23 cellular contexts compared by ENCODE assay signal in the genomic region with DNA sequence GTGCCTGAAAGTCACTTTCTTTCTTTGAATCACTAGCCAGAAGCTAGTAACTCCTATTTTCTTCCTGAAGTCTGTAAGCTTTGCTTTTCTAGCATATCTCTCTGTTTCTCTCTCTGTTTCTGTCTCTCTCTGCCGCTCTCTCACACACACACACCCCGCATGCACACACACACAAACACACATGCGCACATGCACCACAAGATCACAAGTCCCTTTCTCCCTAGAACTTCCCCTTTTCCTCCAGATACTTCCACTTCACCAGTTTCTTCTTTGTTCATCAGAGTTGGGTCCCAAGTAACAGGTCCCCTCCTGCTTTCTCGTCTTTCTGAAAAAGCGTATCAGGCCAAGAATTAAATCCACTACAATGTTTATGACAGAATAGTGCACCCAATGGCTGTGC.
"Had no signal": no experiment of that assay in that cellular context is flagged by ENCODE, and none has a peak within 500 bp of the region (broad histone marks: within the 10 kb centered on the region; RNA-seq: fewer than 3 reads in every experiment).

No MANE protein-coding gene starts in this region.

- H3K4me3 ChIP-seq: breast epithelium, colonic mucosa, dorsolateral prefrontal cortex, ovary, psoas muscle, right atrium auricular region, spleen, thoracic aorta had no signal

- H3K27me3 ChIP-seq: colonic mucosa, ovary, right atrium auricular region had no signal

- H3K4me1 ChIP-seq: breast epithelium, colonic mucosa, psoas muscle, right atrium auricular region, spleen had no signal

- DNase-seq: activated B cell treated with CpG ODN at 0.5 μM for 24 hours; activated CD4-positive, alpha-beta T cell treated with anti-CD3 and anti-CD28 coated beads for 36 hours; activated CD4-positive, alpha-beta T cell treated with anti-CD3 and anti-CD28 coated beads, Interleukin-2, amount 50 U/mL, for 48 hours; activated naive CD4-positive, alpha-beta T cell treated with anti-CD3 and anti-CD28 coated beads for 36 hours; activated naive CD8-positive, alpha-beta T cell treated with anti-CD3 and anti-CD28 coated beads, Interleukin-2, amount 10 ng/mL, durations not matched to agents 7 days and 5 days; activated T-cell treated with anti-CD3 and anti-CD28 coated beads, Interleukin-2, amount 50 U/mL, for 48 hours; amniotic stem cell; colonic mucosa; dorsolateral prefrontal cortex; effector memory CD8-positive, alpha-beta T cell; hippocampal formation; mesenchymal stem cell; ovary; psoas muscle; spleen; stimulated activated CD4-positive, alpha-beta T cell treated with anti-CD3 and anti-CD28 coated beads, Interleukin-4, amount 100 ng/mL, for 24 hours; stimulated activated naive CD4-positive, alpha-beta T cell treated with Interleukin-2 at 50 U/mL for 16 hours; T-helper 9 cell had no signal

- H3K9me3 ChIP-seq: colonic mucosa, neutrophil, ovary, psoas muscle, thoracic aorta had no signal

- ATAC-seq: activated CD4-positive, alpha-beta T cell treated with anti-CD3 and anti-CD28 coated beads for 36 hours; effector memory CD8-positive, alpha-beta T cell; esophagus mucosa; psoas muscle had no signal

- H3K36me3 ChIP-seq: breast epithelium, colonic mucosa, neutrophil, ovary, right atrium auricular region, spleen, thoracic aorta had no signal

- H3K27ac ChIP-seq: breast epithelium, colonic mucosa, dorsolateral prefrontal cortex, neutrophil, ovary, psoas muscle, right atrium auricular region, spleen, thoracic aorta had no signal
